10 cellular contexts compared by ENCODE assay signal in genomic region chr14:101960225-101960624, GRCh38. TPM values are rescaled to one million over a fixed set of nuclear protein-coding genes. Genes with fewer than 3 reads are reported as not detected.
DNase-seq lines count a peak whose midpoint lies in the region; ATAC-seq, FAIRE-seq and TF ChIP-seq lines count a peak whose summit lies in the region.
"Had no signal": no experiment of that assay in that cellular context is flagged by ENCODE, and none has a peak within 500 bp of the region (broad histone marks: within the 10 kb centered on the region; RNA-seq: fewer than 3 reads in every experiment).

No MANE protein-coding gene starts in this region.

- no peaks in the 10 kb centered on the region for H3K27me3 Mint-ChIP-seq in MCF 10A (ENCODE audit: insufficient read depth, unreplicated experiment)
- H3K27me3 Mint-ChIP-seq: activated naive CD8-positive, alpha-beta T cell had no signal

- H3K36me3 Mint-ChIP-seq in MCF 10A (ENCODE audit: insufficient read depth, unreplicated experiment), result peaks cover 6% of the 10 kb centered on the region
- H3K36me3 Mint-ChIP-seq: activated naive CD8-positive, alpha-beta T cell; naive thymus-derived CD4-positive, alpha-beta T cell had no signal

- no peak overlapping the region for H3K4me3 Mint-ChIP-seq in MCF 10A (ENCODE audit: unreplicated experiment)
- H3K4me3 Mint-ChIP-seq: activated naive CD8-positive, alpha-beta T cell; naive thymus-derived CD4-positive, alpha-beta T cell had no signal

- H3F3A ChIP-seq in PC-9 (ENCODE audit: insufficient read depth, low read depth), result peaks cover 25% of the 10 kb centered on the region

- no peaks in the 10 kb centered on the region for H3K27me3 ChIP-seq in breast epithelium
- no peaks in the 10 kb centered on the region for H3K27me3 ChIP-seq in PC-9 (ENCODE audit: insufficient read depth, low read depth)
- no peaks in the 10 kb centered on the region for H3K27me3 ChIP-seq in endothelial cell of umbilical vein (ENCODE audit: control insufficient read depth in 2 of 2, insufficient read depth in 2 of 2, low read length in 2 of 2)

- H3K4me1 ChIP-seq in breast epithelium, result no peaks in the 10 kb centered on the region
- H3K4me1 ChIP-seq in PC-9 (replicated peaks; ENCODE audit: insufficient read depth), result peaks cover 25% of the 10 kb centered on the region
- peaks cover 5% of the 10 kb centered on the region for H3K4me1 ChIP-seq in endothelial cell of umbilical vein (ENCODE audit: control insufficient read depth, extremely low read depth, insufficient read depth, low read length)

- ATAC-seq in stimulated activated naive CD8-positive, alpha-beta T cell treated with anti-CD3 and anti-CD28 coated beads, Interleukin-15, Interleukin-2, amounts not matched to agents 100 U/mL and 50 U/mL, for 24 hours, result no peak
- no peak for ATAC-seq in GM21786 (IDR thresholded peaks at IDR 0.05; ENCODE audit: unreplicated experiment)
- ATAC-seq: naive thymus-derived CD4-positive, alpha-beta T cell had no signal

- peaks cover 37% of the 10 kb centered on the region for H3K4me1 Mint-ChIP-seq in MCF 10A (ENCODE audit: insufficient read depth, unreplicated experiment)

- H4K20me1 ChIP-seq in PC-9 (ENCODE audit: insufficient read depth) (no peaks in the 10 kb centered on the region), endothelial cell of umbilical vein (replicated peaks; ENCODE audit: control insufficient read depth, extremely low read depth, insufficient read depth, low read length) (no peaks in the 10 kb centered on the region)

- H3K79me2 ChIP-seq in PC-9 (ENCODE audit: low read depth) (peaks cover 12% of the 10 kb centered on the region), endothelial cell of umbilical vein (ENCODE audit: control insufficient read depth, insufficient read depth, low read length) (peaks cover 8% of the 10 kb centered on the region)

- no peaks in the 10 kb centered on the region for H3K9me3 ChIP-seq in breast epithelium
- H3K9me3 ChIP-seq in PC-9 (ENCODE audit: insufficient read depth, low read depth), result no peaks in the 10 kb centered on the region
- no peaks in the 10 kb centered on the region for H3K9me3 ChIP-seq in endothelial cell of umbilical vein (replicated peaks; ENCODE audit: control insufficient read depth, insufficient read depth, low read length)

- H3K9me1 ChIP-seq in endothelial cell of umbilical vein (replicated peaks; ENCODE audit: control insufficient read depth, extremely low read depth, insufficient read depth, low read length), result no peaks in the 10 kb centered on the region

- intact Hi-C loops in MCF 10A (cut with micrococcal nuclease), result loop anchor here (2.0 to 5.0 kb wide), 3 partner anchors 97 to 357 kb away; partner anchors contain the start of gene ZNF839
- intact Hi-C loops in breast epithelium (cut with DNase I; ENCODE audit: low total_unique reads), result loop anchor here (5.0 kb wide), 1 partner anchor 127 kb away; the partner anchor contains the start of gene HSP90AA1
- intact Hi-C loops in PC-9 (cut with micrococcal nuclease; ENCODE audit: unreplicated experiment), result loop anchor here (2.0 to 10.0 kb wide), 5 partner anchors 72 to 555 kb away; no protein-coding TSS in a partner anchor
- intact Hi-C loops in endothelial cell of umbilical vein (cut with micrococcal nuclease), result loop anchor here (1.0 to 5.0 kb wide), 3 partner anchors 127 to 357 kb away; partner anchors contain the start of gene HSP90AA1

- no peak overlapping the region for H3K27ac Mint-ChIP-seq in MCF 10A (ENCODE audit: low read depth, unreplicated experiment)
- H3K27ac Mint-ChIP-seq: activated naive CD8-positive, alpha-beta T cell had no signal

- CTCF ChIA-PET in MCF 10A (lab: Yijun Ruan, JAX) (interaction anchor here (0.6 to 4.1 kb wide), 19 partner anchors 9 to 344 kb away, joined by 3 to 39 read pairs (median 5); no protein-coding TSS in a partner anchor), PC-9 (lab: Charles Lee) (interaction anchor here (0.6 to 2.5 kb wide), 4 partner anchors 118 to 403 kb away, joined by 3 to 14 read pairs (median 4); no protein-coding TSS in a partner anchor), endothelial cell of umbilical vein (lab: Charles Lee) (interaction anchor here (0.6 to 8.7 kb wide), 5 partner anchors 24 to 253 kb away, joined by 3 to 124 read pairs (median 5); no protein-coding TSS in a partner anchor)

- H3K27ac ChIP-seq in breast epithelium (no peak overlapping the region), PC-9 (no peak overlapping the region), endothelial cell of umbilical vein (ENCODE audit: insufficient read depth, low read depth, low read length) (no peak overlapping the region)

- DNase-seq in MCF 10A (ENCODE audit: unreplicated experiment) (no peak), breast epithelium (ENCODE audit: low spot score in 2 of 2) (no peak), PC-9 (peak in 1 of 2 experiments; percentile 20), endothelial cell of umbilical vein (ENCODE audit: low read depth, low spot score) (peak; percentile 42), nucleus accumbens (lab: John Stamatoyannopoulos, UW) (no peak), HK-2 (ENCODE audit: unreplicated experiment) (no peak)
- DNase-seq in stimulated activated naive CD8-positive, alpha-beta T cell treated with anti-CD3 and anti-CD28 coated beads, Interleukin-15, Interleukin-2, amounts not matched to agents 100 U/mL and 50 U/mL, for 24 hours, result peak; percentile 49

- H3K4me3 ChIP-seq in breast epithelium (no peak overlapping the region), PC-9 (no peak overlapping the region), endothelial cell of umbilical vein (replicated peaks in 1 of 3; ENCODE audit: insufficient read depth in 1 of 3, low read depth in 1 of 3, low read length in 3 of 3) (no peak overlapping the region)

- TF ChIP-seq CTCF in MCF 10A (IDR thresholded peaks at IDR 0.05; ENCODE audit: unreplicated experiment) (peak; percentile 40), breast epithelium (IDR thresholded peaks at IDR 0.05) (peak in 1 of 3 donors; percentile 27), PC-9 (conservative IDR thresholded peaks at IDR 0.05) (peak; percentile 73), endothelial cell of umbilical vein (IDR thresholded peaks at IDR 0.05; ENCODE audit: extremely low read depth in 1 of 2, insufficient read depth in 1 of 2, low read depth in 1 of 2, low read length in 2 of 2) (peak; percentile 33 to 47)

- no peaks in the 10 kb centered on the region for H3K9me3 Mint-ChIP-seq in MCF 10A (ENCODE audit: unreplicated experiment)
- H3K9me3 Mint-ChIP-seq: naive thymus-derived CD4-positive, alpha-beta T cell had no signal

- no peak overlapping the region for H3K9ac ChIP-seq in endothelial cell of umbilical vein (replicated peaks; ENCODE audit: extremely low read depth, insufficient read depth, low read length)

- no peaks in the 10 kb centered on the region for H3K9me2 ChIP-seq in PC-9 (ENCODE audit: insufficient read depth)

- peak; percentile 78 for FAIRE-seq in endothelial cell of umbilical vein (lab: Jason Lieb, UNC)

- H2AFZ ChIP-seq in PC-9 (no peak overlapping the region), endothelial cell of umbilical vein (ENCODE audit: low read depth, low read length) (peak overlapping the region; percentile 4)

- H3K36me3 ChIP-seq in breast epithelium (no peaks in the 10 kb centered on the region), PC-9 (ENCODE audit: low read depth) (no peaks in the 10 kb centered on the region), endothelial cell of umbilical vein (ENCODE audit: control insufficient read depth in 2 of 2, extremely low read depth in 1 of 2, insufficient read depth in 2 of 2, low read length in 2 of 2) (no peaks in the 10 kb centered on the region)

- BruUV-seq in MCF 10A (replicated peaks; lab: Mats Ljungman, UMichigan) (no TSS peak), PC-9 (replicated peaks; lab: Mats Ljungman, UMichigan) (no TSS peak), endothelial cell of umbilical vein (replicated peaks; lab: Mats Ljungman, UMichigan) (no TSS peak)

- TF ChIP-seq POLR2A in breast epithelium (IDR thresholded peaks at IDR 0.05), result no peak
- no peak for TF ChIP-seq POLR2A in endothelial cell of umbilical vein (IDR thresholded peaks at IDR 0.05; ENCODE audit: low read depth, low read length)

- H3K4me2 ChIP-seq in PC-9, result no peak overlapping the region
- H3K4me2 ChIP-seq in endothelial cell of umbilical vein (ENCODE audit: insufficient read depth, low read length), result no peak overlapping the region

- dilution Hi-C loops in endothelial cell of umbilical vein (cut with MboI; ENCODE audit: extremely low pct_ligation_motif_present, low sequenced_read_pairs), result no loop called here

- POLR2A ChIA-PET in MCF 10A (lab: Yijun Ruan, JAX) (interaction anchor here (2.4 kb wide), 1 partner anchor 12 kb away, joined by 8 read pairs; no protein-coding TSS in a partner anchor), PC-9 (lab: Charles Lee; ENCODE audit: unreplicated experiment) (no interaction called here), endothelial cell of umbilical vein (lab: Charles Lee) (no interaction called here)

TF ChIP-seq in endothelial cell of umbilical vein, 7 proteins besides CTCF, POLR2A, EP300 and RAD21:
- TF ChIP-seq MAX (IDR thresholded peaks at IDR 0.05; ENCODE audit: insufficient read depth, insufficient read length) (no peak), MYC (IDR thresholded peaks at IDR 0.05; ENCODE audit: low read depth, low read length) (no peak), EZH2 (IDR thresholded peaks at IDR 0.05; ENCODE audit: borderline replicate concordance, low read depth, low read length, severe bottlenecking) (no peak), GATA2 (IDR thresholded peaks at IDR 0.05; ENCODE audit: insufficient read depth, insufficient read length, low read depth, low read length) (no peak), FOS (IDR thresholded peaks at IDR 0.05; ENCODE audit: borderline replicate concordance, insufficient read depth, low read length) (no peak), POLR2AphosphoS5 (IDR thresholded peaks at IDR 0.05; ENCODE audit: insufficient read depth, low read depth, low read length) (no peak), JUN (IDR thresholded peaks at IDR 0.05; ENCODE audit: borderline replicate concordance, insufficient read depth, insufficient read length, low read depth) (no peak)

RNA-seq across cellular contexts. Expression of gene DYNC1H1, which starts 4.1 kb away (rescaled TPM):
- 704 and 715 TPM in 2 replicates for total RNA-seq in MCF 10A (2022)
- total RNA-seq in breast epithelium, result 100 to 1,000 TPM; 355 to 424 (median 391) TPM
- 1,203 and 1,268 TPM in 2 replicates for total RNA-seq in PC-9 (2021)
- 596 and 648 TPM in 2 replicates for total RNA-seq in endothelial cell of umbilical vein
- 235 and 254 TPM in 2 replicates for polyA plus RNA-seq in endothelial cell of umbilical vein
- polyA plus RNA-seq in endothelial cell of umbilical vein (2011; cell fraction: cytosol; rRNA removed), result 268 and 289 TPM in 2 replicates
- polyA plus RNA-seq in endothelial cell of umbilical vein (2011; cell fraction: nucleus; rRNA removed), result 442 and 586 TPM in 2 replicates
- polyA plus RNA-seq in endothelial cell of umbilical vein (2012), result 436 and 546 TPM in 2 replicates
- polyA minus RNA-seq in endothelial cell of umbilical vein, result 733 and 844 TPM in 2 replicates
- 261 TPM for polyA minus RNA-seq in endothelial cell of umbilical vein (2011; cell fraction: cytosol; rRNA and poly(A)+ RNA removed)
- 697 and 703 TPM in 2 replicates for polyA minus RNA-seq in endothelial cell of umbilical vein (2011; cell fraction: nucleus; rRNA and poly(A)+ RNA removed)

Comparison
In these comparisons a context has a peak if more than half of its experiments do, and no peak if none do; other contexts are left out.
1. DNase-seq: peak in endothelial cell of umbilical vein (single experiment) and stimulated activated naive CD8-positive, alpha-beta T cell treated with anti-CD3 and anti-CD28 coated beads, Interleukin-15, Interleukin-2, amounts not matched to agents 100 U/mL and 50 U/mL, for 24 hours (single experiment); none in MCF 10A (single experiment), breast epithelium (0 of 2), nucleus accumbens (0 of 56) and HK-2 (single experiment).